Comparison of ENCODE assay signal across 27 cellular contexts in genomic region chr13:51269039-51269438, GRCh38. TPM values are rescaled to one million over a fixed set of nuclear protein-coding genes. Genes with fewer than 3 reads are reported as not detected.
DNase-seq lines count a peak whose midpoint lies in the region; ATAC-seq, FAIRE-seq and TF ChIP-seq lines count a peak whose summit lies in the region.
"Had no signal": no experiment of that assay in that cellular context is flagged by ENCODE, and none has a peak within 500 bp of the region (broad histone marks: within the 10 kb centered on the region; RNA-seq: fewer than 3 reads in every experiment).

No MANE protein-coding gene starts in this region.

- intact Hi-C loops in aorta (cut with DNase I), result no loop called here

- H3K4me3 Mint-ChIP-seq in stimulated activated naive CD8-positive, alpha-beta T cell treated with anti-CD3 and anti-CD28 coated beads, Interleukin-15, amount 100 ng/mL, for 72 hours, result no peak overlapping the region
- H3K4me3 Mint-ChIP-seq in activated T-cell treated with anti-CD3 and anti-CD28 coated beads, Interleukin-2, amount 50 U/mL, for 24 hours, result no peak overlapping the region
- H3K4me3 Mint-ChIP-seq: activated B cell treated with CpG ODN at 0.5 μM for 24 hours; activated CD8-positive, alpha-beta T cell treated with anti-CD3 and anti-CD28 coated beads, Interleukin-2, amount 10 ng/mL, durations not matched to agents 7 days and 5 days; activated naive CD8-positive, alpha-beta T cell treated with anti-CD3 and anti-CD28 coated beads, Interleukin-2, amount 10 ng/mL, durations not matched to agents 7 days and 5 days; activated T-cell treated with anti-CD3 and anti-CD28 coated beads, Interleukin-2, amount 50 U/mL, for 72 hours; CD14-positive monocyte; mesothelial cell of epicardium had no signal

- H3K4me3 ChIP-seq in astrocyte of the spinal cord (ENCODE audit: low read depth, low read length) (no peak overlapping the region), aorta (ENCODE audit: low read length in 2 of 2) (no peak overlapping the region)
- H3K4me3 ChIP-seq: prostate gland, thoracic aorta had no signal

- H3K36me3 Mint-ChIP-seq in activated T-cell treated with anti-CD3 and anti-CD28 coated beads, Interleukin-2, amount 50 U/mL, for 24 hours (ENCODE audit: low read depth), result no peaks in the 10 kb centered on the region
- H3K36me3 Mint-ChIP-seq: activated naive CD8-positive, alpha-beta T cell treated with anti-CD3 and anti-CD28 coated beads, Interleukin-2, amount 10 ng/mL, durations not matched to agents 7 days and 5 days; CD14-positive monocyte; mesothelial cell of epicardium had no signal

- H3K27me3 ChIP-seq in aorta (ENCODE audit: control insufficient read depth in 1 of 2, insufficient read depth in 2 of 2, low read length in 1 of 2), result no peaks in the 10 kb centered on the region

- no peak overlapping the region for H3K27ac ChIP-seq in aorta (ENCODE audit: low read depth in 1 of 2, low read length in 2 of 2)
- H3K27ac ChIP-seq: 22Rv1, foreskin keratinocyte, prostate gland, thoracic aorta had no signal

- no peaks in the 10 kb centered on the region for H3K27me3 Mint-ChIP-seq in stimulated activated naive CD8-positive, alpha-beta T cell treated with anti-CD3 and anti-CD28 coated beads, Interleukin-15, amount 100 ng/mL, for 72 hours
- H3K27me3 Mint-ChIP-seq in activated T-cell treated with anti-CD3 and anti-CD28 coated beads, Interleukin-2, amount 50 U/mL, for 24 hours, result no peaks in the 10 kb centered on the region
- H3K27me3 Mint-ChIP-seq: activated B cell treated with CpG ODN at 0.5 μM for 24 hours had no signal

- no peaks in the 10 kb centered on the region for H3K9me3 Mint-ChIP-seq in stimulated activated naive CD8-positive, alpha-beta T cell treated with anti-CD3 and anti-CD28 coated beads, Interleukin-15, amount 100 ng/mL, for 72 hours
- H3K9me3 Mint-ChIP-seq in activated T-cell treated with anti-CD3 and anti-CD28 coated beads, Interleukin-2, amount 50 U/mL, for 24 hours, result no peaks in the 10 kb centered on the region
- H3K9me3 Mint-ChIP-seq: activated B cell treated with CpG ODN at 0.5 μM for 24 hours; activated naive CD8-positive, alpha-beta T cell treated with anti-CD3 and anti-CD28 coated beads, Interleukin-2, amount 10 ng/mL, durations not matched to agents 7 days and 5 days; activated T-cell treated with anti-CD3 and anti-CD28 coated beads, Interleukin-2, amount 50 U/mL, for 72 hours; CD14-positive monocyte; mesothelial cell of epicardium had no signal

- no peak overlapping the region for H3K27ac Mint-ChIP-seq in stimulated activated naive CD8-positive, alpha-beta T cell treated with anti-CD3 and anti-CD28 coated beads, Interleukin-15, amount 100 ng/mL, for 72 hours
- no peak overlapping the region for H3K27ac Mint-ChIP-seq in activated T-cell treated with anti-CD3 and anti-CD28 coated beads, Interleukin-2, amount 50 U/mL, for 24 hours
- H3K27ac Mint-ChIP-seq: activated B cell treated with CpG ODN at 0.5 μM for 24 hours; activated CD8-positive, alpha-beta T cell treated with anti-CD3 and anti-CD28 coated beads, Interleukin-2, amount 10 ng/mL, durations not matched to agents 7 days and 5 days; activated naive CD8-positive, alpha-beta T cell treated with anti-CD3 and anti-CD28 coated beads, Interleukin-2, amount 10 ng/mL, durations not matched to agents 7 days and 5 days; activated T-cell treated with anti-CD3 and anti-CD28 coated beads, Interleukin-2, amount 50 U/mL, for 72 hours; CD14-positive monocyte; mesothelial cell of epicardium had no signal

- in situ Hi-C loops in astrocyte of the spinal cord (cut with HindIII; ENCODE audit: low sequenced_read_pairs), result no loop called here

- no peaks in the 10 kb centered on the region for H3K9me3 ChIP-seq in aorta (ENCODE audit: control insufficient read depth, low read length)
- H3K9me3 ChIP-seq: prostate gland, thoracic aorta had no signal

- no peaks in the 10 kb centered on the region for H3K4me1 ChIP-seq in aorta (ENCODE audit: control insufficient read depth in 1 of 2, insufficient read depth in 2 of 2, low read length in 2 of 2)
- H3K4me1 ChIP-seq: foreskin keratinocyte had no signal

- ATAC-seq in stimulated activated naive CD8-positive, alpha-beta T cell treated with anti-CD3 and anti-CD28 coated beads, Interleukin-15, amount 100 ng/mL, for 72 hours, result peak; percentile 48
- ATAC-seq in stimulated activated naive CD8-positive, alpha-beta T cell treated with anti-CD3 and anti-CD28 coated beads, Interleukin-15, Interleukin-2, amounts not matched to agents 100 U/mL and 50 U/mL, for 24 hours, result no peak
- ATAC-seq in aorta (ENCODE audit: low FRiP score), result no peak
- ATAC-seq: activated CD8-positive, alpha-beta T cell treated with anti-CD3 and anti-CD28 coated beads, Interleukin-2, amount 10 ng/mL, durations not matched to agents 7 days and 5 days; activated T-cell treated with anti-CD3 and anti-CD28 coated beads, Interleukin-2, amount 50 U/mL, for 72 hours; foreskin keratinocyte; left cardiac atrium had no signal

- H3K4me1 Mint-ChIP-seq in stimulated activated naive CD8-positive, alpha-beta T cell treated with anti-CD3 and anti-CD28 coated beads, Interleukin-15, amount 100 ng/mL, for 72 hours, result no peaks in the 10 kb centered on the region
- H3K4me1 Mint-ChIP-seq in activated T-cell treated with anti-CD3 and anti-CD28 coated beads, Interleukin-2, amount 50 U/mL, for 24 hours (ENCODE audit: low read depth), result no peaks in the 10 kb centered on the region
- H3K4me1 Mint-ChIP-seq: activated B cell treated with CpG ODN at 0.5 μM for 24 hours had no signal

- TF ChIP-seq CTCF in astrocyte of the spinal cord (IDR thresholded peaks at IDR 0.05; ENCODE audit: low read depth, low read length), result no peak

- DNase-seq in stimulated activated naive CD8-positive, alpha-beta T cell treated with anti-CD3 and anti-CD28 coated beads, Interleukin-15, amount 100 ng/mL, for 72 hours, result no peak
- no peak for DNase-seq in stimulated activated naive CD8-positive, alpha-beta T cell treated with anti-CD3 and anti-CD28 coated beads, Interleukin-15, Interleukin-2, amounts not matched to agents 100 U/mL and 50 U/mL, for 24 hours
- DNase-seq in astrocyte of the spinal cord (ENCODE audit: low read depth, low spot score), result peak; percentile 50
- DNase-seq in glomerular visceral epithelial cell (ENCODE audit: extremely low spot score), result peak; percentile 71
- peak; percentile 29 for DNase-seq in urothelium cell line (ENCODE audit: low spot score)
- DNase-seq in aorta, result no peak
- no peak for DNase-seq in GM12891 (ENCODE audit: insufficient read length, low spot score)
- no peak for DNase-seq in activated T-cell treated with anti-CD3 and anti-CD28 coated beads, Interleukin-2, amount 50 U/mL, for 24 hours
- DNase-seq: activated B cell treated with CpG ODN at 0.5 μM for 24 hours; activated CD8-positive, alpha-beta T cell treated with anti-CD3 and anti-CD28 coated beads, Interleukin-2, amount 10 ng/mL, durations not matched to agents 7 days and 5 days; activated naive CD8-positive, alpha-beta T cell treated with anti-CD3 and anti-CD28 coated beads, Interleukin-2, amount 10 ng/mL, durations not matched to agents 7 days and 5 days; activated T-cell treated with anti-CD3 and anti-CD28 coated beads, Interleukin-2, amount 50 U/mL, for 72 hours; caudate nucleus; DMS153; effector memory CD4-positive, alpha-beta T cell; foreskin keratinocyte; KBM-7; left cardiac atrium; NCI-H1092 treated with DMSO at 0.1 percent for 48 hours; NCI-H2081 treated with DMSO at 0.1 percent for 48 hours; SIG-M5; T-helper 2 cell had no signal

- no peak for TF ChIP-seq POLR2A in GM12891 (IDR thresholded peaks at IDR 0.05; ENCODE audit: low read depth, low read length)

- FAIRE-seq in urothelium cell line (lab: Jason Lieb, UNC) (no peak), GM12891 (lab: Jason Lieb, UNC) (no peak)

- no peaks in the 10 kb centered on the region for H3K36me3 ChIP-seq in aorta (ENCODE audit: control insufficient read depth in 1 of 2, insufficient read depth in 2 of 2, low read length in 1 of 2)
- H3K36me3 ChIP-seq: prostate gland, thoracic aorta had no signal

TF ChIP-seq in GM12891, 5 proteins besides CTCF, POLR2A, EP300 and RAD21:
- no peak for TF ChIP-seq POLR2AphosphoS5 (IDR thresholded peaks at IDR 0.05; ENCODE audit: low read depth, low read length)
- no peak for TF ChIP-seq PAX5 (IDR thresholded peaks at IDR 0.05; ENCODE audit: insufficient read depth, low read length, severe bottlenecking)
- no peak for TF ChIP-seq TAF1 (IDR thresholded peaks at IDR 0.05; ENCODE audit: low read depth, low read length)
- TF ChIP-seq POU2F2 (IDR thresholded peaks at IDR 0.05; ENCODE audit: low read depth, low read length), result no peak
- no peak for TF ChIP-seq SPI1 (IDR thresholded peaks at IDR 0.05; ENCODE audit: low read depth, low read length)

RNA-seq across cellular contexts. Expression of gene FAM124A, which starts 46.8 kb away (rescaled TPM):
- 1 to 10 TPM; 7.2 to 9.2 TPM for total RNA-seq in aorta
- polyA plus RNA-seq in aorta, result 1 to 10 TPM; 1.6 to 1.7 TPM
- polyA plus RNA-seq in GM12891 (2012; ENCODE audit: low read depth, missing spikeins), result not detected
- total RNA-seq: activated B cell treated with CpG ODN at 0.5 μM for 24 hours; activated CD8-positive, alpha-beta T cell treated with anti-CD3 and anti-CD28 coated beads, Interleukin-2, amount 10 ng/mL, durations not matched to agents 7 days and 5 days had no signal

Comparison
In these comparisons a context has a peak if more than half of its experiments do, and no peak if none do; other contexts are left out.
1. DNase-seq: peak in astrocyte of the spinal cord (single experiment), glomerular visceral epithelial cell (single experiment) and urothelium cell line (single experiment); none in stimulated activated naive CD8-positive, alpha-beta T cell treated with anti-CD3 and anti-CD28 coated beads, Interleukin-15, amount 100 ng/mL, for 72 hours (0 of 2), stimulated activated naive CD8-positive, alpha-beta T cell treated with anti-CD3 and anti-CD28 coated beads, Interleukin-15, Interleukin-2, amounts not matched to agents 100 U/mL and 50 U/mL, for 24 hours (single experiment), aorta (0 of 2), GM12891 (single experiment) and activated T-cell treated with anti-CD3 and anti-CD28 coated beads, Interleukin-2, amount 50 U/mL, for 24 hours (single experiment).